ENCODE assay signal across 8 cellular contexts in genomic region chr2:121075006-121075545, GRCh38.
A peak's percentile ranks its signal among the peaks of the same experiment; 100 is the strongest.
DNase-seq lines count a peak whose midpoint lies in the region; ATAC-seq and TF ChIP-seq lines count a peak whose summit lies in the region.

No MANE protein-coding gene starts in this region.

- H3K4me3 Mint-ChIP-seq in WTC11 (peak overlapping the region; percentile 72), osteocyte (ENCODE audit: unreplicated experiment) (no peak overlapping the region)

- H3K36me3 ChIP-seq in A673 (ENCODE audit: insufficient read depth, low read length, poor library complexity, severe bottlenecking) (no peaks in the 10 kb centered on the region), hepatocyte (replicated peaks; ENCODE audit: insufficient read depth, low read depth) (no peaks in the 10 kb centered on the region)

- DNase-seq in A673 (ENCODE audit: low spot score) (peak; percentile 89), GM12864 (ENCODE audit: low read depth) (peak; percentile 44), NCI-H1694 treated with DMSO at 0.1 percent for 48 hours (lab: John Stamatoyannopoulos, UW) (peak; percentile 94), WTC11 (ENCODE audit: low spot score) (peak; percentile 65), hepatocyte (ENCODE audit: low spot score) (peak; percentile 64), osteocyte (ENCODE audit: extremely low spot score, unreplicated experiment) (no peak)
- peak; percentile 44 to 57 for DNase-seq in stimulated activated CD8-positive, alpha-beta memory T cell treated with anti-CD3 and anti-CD28 coated beads, Interleukin-15, amount 100 ng/mL, for 48 hours (ENCODE audit: low read depth in 2 of 2)

- POLR2A ChIA-PET in A673 (lab: Charles Lee; ENCODE audit: low non-redundant PET) (interaction anchor here (0.5 to 0.7 kb wide), 3 partner anchors 50 to 439 kb away, joined by 3 to 5 read pairs (median 4); no protein-coding TSS in a partner anchor), WTC11 (lab: Charles Lee) (interaction anchor here (0.6 to 2.2 kb wide), 51 partner anchors 9 to 823 kb away, joined by 3 to 33 read pairs (median 4); partner anchors contain the start of genes GLI2, RALB and RNU4ATAC)

- intact Hi-C loops in A673 (cut with micrococcal nuclease; ENCODE audit: unreplicated experiment): no loop called here

- 12% methylated on average over 14 of the region's 14 CpGs for WGBS in hepatocyte (ENCODE audit: low lambda C conversion rate, missing lambda C conversion rate)

- no peaks in the 10 kb centered on the region for H3K9me2 ChIP-seq in hepatocyte (replicated peaks; ENCODE audit: insufficient read depth)

- H3K27me3 ChIP-seq in A673 (replicated peaks; ENCODE audit: insufficient read depth, low read depth, low read length, poor library complexity): no peaks in the 10 kb centered on the region
- peaks cover 47% of the 10 kb centered on the region for H3K27me3 ChIP-seq in hepatocyte

- TF ChIP-seq CTCF in A673 (conservative IDR thresholded peaks at IDR 0.05; ENCODE audit: low read depth, low read length): no peak
- TF ChIP-seq CTCF in GM12864 (IDR thresholded peaks at IDR 0.05; ENCODE audit: low read depth, low read length, missing control alignments): no peak
- TF ChIP-seq CTCF in WTC11 (IDR thresholded peaks at IDR 0.05): no peak
- TF ChIP-seq CTCF in hepatocyte (IDR thresholded peaks at IDR 0.05; ENCODE audit: poor library complexity): no peak
- TF ChIP-seq CTCF in osteocyte (IDR thresholded peaks at IDR 0.05): no peak

- H3K4me1 Mint-ChIP-seq in WTC11: peaks cover 18% of the 10 kb centered on the region
- H3K4me1 Mint-ChIP-seq in osteocyte (ENCODE audit: unreplicated experiment): peaks cover 24% of the 10 kb centered on the region

- H3K36me3 Mint-ChIP-seq in WTC11 (no peaks in the 10 kb centered on the region), osteocyte (ENCODE audit: unreplicated experiment) (no peaks in the 10 kb centered on the region)

- ATAC-seq in WTC11 (peak; percentile 72), GM18520 (IDR thresholded peaks at IDR 0.05; ENCODE audit: unreplicated experiment) (no peak)

- H4K20me1 ChIP-seq in hepatocyte (ENCODE audit: insufficient read depth, poor library complexity, severe bottlenecking): no peaks in the 10 kb centered on the region

- H3K27ac ChIP-seq in A673 (ENCODE audit: low read depth, low read length, poor library complexity, severe bottlenecking) (no peak overlapping the region), hepatocyte (no peak overlapping the region)

- no peak overlapping the region for H2AFZ ChIP-seq in hepatocyte

- H3K9me3 ChIP-seq in A673 (ENCODE audit: low read depth, low read length, poor library complexity, severe bottlenecking) (no peaks in the 10 kb centered on the region), hepatocyte (ENCODE audit: low read depth) (no peaks in the 10 kb centered on the region)

- BruUV-seq in A673 (replicated peaks; lab: Mats Ljungman, UMichigan): TSS peak; percentile 89

- no peaks in the 10 kb centered on the region for H3K79me2 ChIP-seq in hepatocyte

- peak overlapping the region; percentile 50 for H3K4me2 ChIP-seq in hepatocyte

- H3K9me3 Mint-ChIP-seq in WTC11 (no peaks in the 10 kb centered on the region), osteocyte (ENCODE audit: unreplicated experiment) (no peaks in the 10 kb centered on the region)

- H3K4me3 ChIP-seq in A673 (ENCODE audit: low read depth, low read length, poor library complexity, severe bottlenecking): peak overlapping the region; percentile 11
- no peak overlapping the region for H3K4me3 ChIP-seq in GM12864 (ENCODE audit: low read depth, low read length)
- H3K4me3 ChIP-seq in hepatocyte: no peak overlapping the region

- H3K4me1 ChIP-seq in A673 (ENCODE audit: insufficient read depth, low read length, poor library complexity, severe bottlenecking): peaks cover 5% of the 10 kb centered on the region
- peaks cover 9% of the 10 kb centered on the region for H3K4me1 ChIP-seq in hepatocyte (ENCODE audit: insufficient read depth)

- H3K27me3 Mint-ChIP-seq in WTC11 (ENCODE audit: low read depth) (peaks cover 48% of the 10 kb centered on the region), osteocyte (ENCODE audit: unreplicated experiment) (peaks cover 7% of the 10 kb centered on the region)

- H3K27ac Mint-ChIP-seq in WTC11: no peak overlapping the region
- H3K27ac Mint-ChIP-seq in osteocyte (ENCODE audit: unreplicated experiment): no peak overlapping the region

- CTCF ChIA-PET in A673 (lab: Charles Lee) (interaction anchor here (0.6 to 1.5 kb wide), 4 partner anchors 9 to 405 kb away, joined by 3 to 5 read pairs (median 4); no protein-coding TSS in a partner anchor), WTC11 (lab: Charles Lee) (interaction anchor here (0.6 to 5.3 kb wide), 24 partner anchors 11 to 732 kb away, joined by 3 to 54 read pairs (median 4); no protein-coding TSS in a partner anchor)

TF ChIP-seq in WTC11, 78 proteins besides CTCF, POLR2A, EP300 and RAD21 (continues in another document):
- peak; percentile 83; the same call in 1 of the 2 replicates for TF ChIP-seq CREM (CRISPR knock-in tag; IDR thresholded peaks at IDR 0.05)
- peak; percentile 50; the same call in 1 of the 2 replicates for TF ChIP-seq ZNF263 (CRISPR knock-in tag; IDR thresholded peaks at IDR 0.05; ENCODE audit: low read depth)
- peak; percentile 87 for TF ChIP-seq TEAD4 (CRISPR knock-in tag; IDR thresholded peaks at IDR 0.05)
- TF ChIP-seq, protein P1, sequence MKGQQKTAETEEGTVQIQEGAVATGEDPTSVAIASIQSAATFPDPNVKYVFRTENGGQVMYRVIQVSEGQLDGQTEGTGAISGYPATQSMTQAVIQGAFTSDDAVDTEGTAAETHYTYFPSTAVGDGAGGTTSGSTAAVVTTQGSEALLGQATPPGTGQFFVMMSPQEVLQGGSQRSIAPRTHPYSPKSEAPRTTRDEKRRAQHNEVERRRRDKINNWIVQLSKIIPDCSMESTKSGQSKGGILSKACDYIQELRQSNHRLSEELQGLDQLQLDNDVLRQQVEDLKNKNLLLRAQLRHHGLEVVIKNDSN (CRISPR knock-in tag; IDR thresholded peaks at IDR 0.05): peak; percentile 68
- TF ChIP-seq ERG (CRISPR knock-in tag; IDR thresholded peaks at IDR 0.05): peak; percentile 100
- peak; percentile 100 for TF ChIP-seq NFATC4 (CRISPR knock-in tag; IDR thresholded peaks at IDR 0.05)
- 0 out of 2 replicates have a peak, but pooled peaks have one; percentile 24 for TF ChIP-seq IRF2 (CRISPR knock-in tag; IDR thresholded peaks at IDR 0.05; ENCODE audit: borderline replicate concordance, low read depth)
- TF ChIP-seq ZNF232 (CRISPR knock-in tag; IDR thresholded peaks at IDR 0.05): peak; percentile 93
- TF ChIP-seq MAX (CRISPR knock-in tag; IDR thresholded peaks at IDR 0.05): no peak; the same call in 1 of the 2 replicates
- TF ChIP-seq ZNF281 (CRISPR knock-in tag; IDR thresholded peaks at IDR 0.05): peak; percentile 90
- TF ChIP-seq, protein P2, sequence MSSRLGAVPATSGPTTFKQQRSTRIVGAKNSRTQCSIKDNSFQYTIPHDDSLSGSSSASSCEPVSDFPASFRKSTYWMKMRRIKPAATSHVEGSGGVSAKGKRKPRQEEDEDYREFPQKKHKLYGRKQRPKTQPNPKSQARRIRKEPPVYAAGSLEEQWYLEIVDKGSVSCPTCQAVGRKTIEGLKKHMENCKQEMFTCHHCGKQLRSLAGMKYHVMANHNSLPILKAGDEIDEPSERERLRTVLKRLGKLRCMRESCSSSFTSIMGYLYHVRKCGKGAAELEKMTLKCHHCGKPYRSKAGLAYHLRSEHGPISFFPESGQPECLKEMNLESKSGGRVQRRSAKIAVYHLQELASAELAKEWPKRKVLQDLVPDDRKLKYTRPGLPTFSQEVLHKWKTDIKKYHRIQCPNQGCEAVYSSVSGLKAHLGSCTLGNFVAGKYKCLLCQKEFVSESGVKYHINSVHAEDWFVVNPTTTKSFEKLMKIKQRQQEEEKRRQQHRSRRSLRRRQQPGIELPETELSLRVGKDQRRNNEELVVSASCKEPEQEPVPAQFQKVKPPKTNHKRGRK (CRISPR knock-in tag; IDR thresholded peaks at IDR 0.05; ENCODE audit: borderline replicate concordance): 0 out of 2 replicates have a peak, but pooled peaks have one; percentile 24
- peak; percentile 83 for TF ChIP-seq SOX15 (CRISPR knock-in tag; IDR thresholded peaks at IDR 0.05)
- TF ChIP-seq JAZF1 (CRISPR knock-in tag; IDR thresholded peaks at IDR 0.05): peak; percentile 92
- TF ChIP-seq FOXP1 (CRISPR knock-in tag; IDR thresholded peaks at IDR 0.05; ENCODE audit: borderline replicate concordance): peak; percentile 97
